ENCODE assay signal across 24 cellular contexts in genomic region chr4:7898385-7898784, GRCh38.
"Had no signal": no experiment of that assay in that cellular context is flagged by ENCODE, and none has a peak within 500 bp of the region (broad histone marks: within the 10 kb centered on the region; RNA-seq: fewer than 3 reads in every experiment).

No MANE protein-coding gene starts in this region.

- H3K27me3 Mint-ChIP-seq: activated naive CD8-positive, alpha-beta T cell had no signal

- H3K36me3 ChIP-seq: heart left ventricle, spleen, upper lobe of right lung had no signal

- H3K4me3 ChIP-seq: heart left ventricle, spleen, testis, upper lobe of right lung had no signal

- H3K9me3 Mint-ChIP-seq: dendritic cell treated with granulocyte-macrophage colony-stimulating factor and Interleukin-4, amounts not matched to agents 40 ng/mL and 50 ng/mL, for 4 days; immature natural killer cell; memory B cell; neural crest cell had no signal

- H3K27me3 ChIP-seq: heart left ventricle, spleen, testis, upper lobe of right lung had no signal

- H3K4me3 Mint-ChIP-seq: activated naive CD8-positive, alpha-beta T cell; activated T-cell treated with anti-CD3 and anti-CD28 coated beads, Interleukin-2, amount 50 U/mL, for 72 hours; dendritic cell treated with granulocyte-macrophage colony-stimulating factor and Interleukin-4, amounts not matched to agents 40 ng/mL and 50 ng/mL, for 4 days; immature natural killer cell; memory B cell; naive thymus-derived CD8-positive, alpha-beta T cell; neural crest cell had no signal

- H3K36me3 Mint-ChIP-seq: immature natural killer cell, memory B cell had no signal

- H3K4me1 ChIP-seq: testis had no signal

- H3K9me3 ChIP-seq: heart left ventricle, spleen, testis, upper lobe of right lung had no signal

- H3K27ac Mint-ChIP-seq: activated naive CD8-positive, alpha-beta T cell; activated T-cell treated with anti-CD3 and anti-CD28 coated beads, Interleukin-2, amount 50 U/mL, for 72 hours; dendritic cell treated with granulocyte-macrophage colony-stimulating factor and Interleukin-4, amounts not matched to agents 40 ng/mL and 50 ng/mL, for 4 days; immature natural killer cell; memory B cell; naive thymus-derived CD8-positive, alpha-beta T cell had no signal

- H3K27ac ChIP-seq: epithelial cell of prostate, spleen, testis, upper lobe of right lung had no signal

- ATAC-seq: activated T-cell treated with anti-CD3 and anti-CD28 coated beads, Interleukin-2, amount 50 U/mL, for 72 hours; heart left ventricle; naive thymus-derived CD8-positive, alpha-beta T cell; right cardiac atrium; upper lobe of right lung had no signal

- DNase-seq: activated CD4-positive, alpha-beta T cell treated with anti-CD3 and anti-CD28 coated beads for 4 hours; activated CD4-positive, alpha-beta T cell treated with anti-CD3 and anti-CD28 coated beads, Interleukin-2, amount 50 U/mL, for 4 hours; activated effector memory CD4-positive, alpha-beta T cell treated with Interleukin-2 at 50 U/mL for 16 hours; activated naive CD4-positive, alpha-beta T cell treated with Interleukin-2 at 50 U/mL for 16 hours; activated T-cell treated with anti-CD3 and anti-CD28 coated beads for 4 hours; activated T-cell treated with anti-CD3 and anti-CD28 coated beads, Interleukin-2, amount 50 U/mL, for 72 hours; aorta; central memory CD4-positive, alpha-beta T cell; effector CD4-positive, alpha-beta T cell; heart left ventricle; hypothalamus; immature natural killer cell; naive thymus-derived CD8-positive, alpha-beta T cell; nucleus accumbens; right cardiac atrium; spleen; stimulated activated naive CD4-positive, alpha-beta T cell treated with Interleukin-2 at 50 U/mL for 16 hours; testis; upper lobe of right lung had no signal

- H3K4me1 Mint-ChIP-seq: memory B cell had no signal
